ENCODE assay signal across 10 cellular contexts in genomic region chr9:77707696-77708095, GRCh38. TPM values are rescaled to one million over a fixed set of nuclear protein-coding genes. Genes with fewer than 3 reads are reported as not detected.
DNase-seq lines count a peak whose midpoint lies in the region; ATAC-seq, FAIRE-seq and TF ChIP-seq lines count a peak whose summit lies in the region.
"Had no signal": no experiment of that assay in that cellular context is flagged by ENCODE, and none has a peak within 500 bp of the region (broad histone marks: within the 10 kb centered on the region; RNA-seq: fewer than 3 reads in every experiment).

No MANE protein-coding gene starts in this region.

- intact Hi-C loops in body of pancreas (cut with DNase I) (no loop called here), tibial artery (cut with DNase I; ENCODE audit: low total_unique reads) (no loop called here)

- H3K4me3 ChIP-seq in body of pancreas, result no peak overlapping the region
- no peak overlapping the region for H3K4me3 ChIP-seq in tibial artery

- H3K9me3 ChIP-seq in body of pancreas, result no peaks in the 10 kb centered on the region
- no peaks in the 10 kb centered on the region for H3K9me3 ChIP-seq in tibial artery

- WGBS in body of pancreas, 2 donors, result 58 to 60% methylated on average over 3 of the region's 3 CpGs

- peak; percentile 68 for ATAC-seq in body of pancreas
- no peak for ATAC-seq in HG02885 (IDR thresholded peaks at IDR 0.05; ENCODE audit: poor library complexity, unreplicated experiment)

- H3K27ac ChIP-seq in body of pancreas (no peak overlapping the region), tibial artery (peak overlapping the region in 1 of 2 donors; percentile 36)

- DNase-seq in HTR-8/SVneo (ENCODE audit: insufficient read length, low spot score), result peak; percentile 74
- DNase-seq in body of pancreas, result peak; percentile 31 to 69 (median 54)
- DNase-seq in iris pigment epithelial cell (ENCODE audit: low read depth), result peak; percentile 100
- DNase-seq in tibial artery, result peak; percentile 80 to 90
- no peak for DNase-seq in activated gamma-delta T cell treated with Interleukin-2 at 50 U/mL for 16 hours
- no peak for DNase-seq in COLO668 (lab: John Stamatoyannopoulos, UW; ENCODE audit: unreplicated experiment)
- no peak for DNase-seq in NCI-H2081 treated with DMSO at 0.1 percent for 48 hours (lab: John Stamatoyannopoulos, UW)
- DNase-seq: NCI-H524 treated with DMSO at 0.1 percent for 48 hours had no signal

- TF ChIP-seq CTCF in body of pancreas (IDR thresholded peaks at IDR 0.05) (no peak), tibial artery (IDR thresholded peaks at IDR 0.05) (no peak)

- no peaks in the 10 kb centered on the region for H3K27me3 ChIP-seq in body of pancreas
- no peaks in the 10 kb centered on the region for H3K27me3 ChIP-seq in tibial artery

- H3K36me3 ChIP-seq in body of pancreas (replicated peaks in 1 of 2; ENCODE audit: insufficient read depth in 1 of 2, low read depth in 2 of 2), result no peaks in the 10 kb centered on the region
- H3K36me3 ChIP-seq in tibial artery, result no peaks in the 10 kb centered on the region

- TF ChIP-seq POLR2A in body of pancreas (IDR thresholded peaks at IDR 0.05), result no peak

- no peaks in the 10 kb centered on the region for H3K4me1 ChIP-seq in body of pancreas
- H3K4me1 ChIP-seq in tibial artery, result peaks cover 0 to 35% (median 1%) of the 10 kb centered on the region in 4 donors

- peak; percentile 84 for FAIRE-seq in HTR-8/SVneo (lab: Jason Lieb, UNC)

RNA-seq across cellular contexts. Expression of gene GNA14, which starts 59.6 kb away (rescaled TPM):
- 1 to 10 TPM; 1.6 to 5.3 TPM for total RNA-seq in body of pancreas
- total RNA-seq: activated CD8-positive, alpha-beta memory T cell treated with anti-CD3 and anti-CD28 coated beads for 36 hours had no signal

Comparison
In these comparisons a context has a peak if more than half of its experiments do, and no peak if none do; other contexts are left out.
1. DNase-seq: peak in HTR-8/SVneo (single experiment), body of pancreas (4 of 4), iris pigment epithelial cell (single experiment) and tibial artery (2 of 2); none in activated gamma-delta T cell treated with Interleukin-2 at 50 U/mL for 16 hours (single experiment), COLO668 (single experiment) and NCI-H2081 treated with DMSO at 0.1 percent for 48 hours (single experiment).